In the genomic region with DNA sequence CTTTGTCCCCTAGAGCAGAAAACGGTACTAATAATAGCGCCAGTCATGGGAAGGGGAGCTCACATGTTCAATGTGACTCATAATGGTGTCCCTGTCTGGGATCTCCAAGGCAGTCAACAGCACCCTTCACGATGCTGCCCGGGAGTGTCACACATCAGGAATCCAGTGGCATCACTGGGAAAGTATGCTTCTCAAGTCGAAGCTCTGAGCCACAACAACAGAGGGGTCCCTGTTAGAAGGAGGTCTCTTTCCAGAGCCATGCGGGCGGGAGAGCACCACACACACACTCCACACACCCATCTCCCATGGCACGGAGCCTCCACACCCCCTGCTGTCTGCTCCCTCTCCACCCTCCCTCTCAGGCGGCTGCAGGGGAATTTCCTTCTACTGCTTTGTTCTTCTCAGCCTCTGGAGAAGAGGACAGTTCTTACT, we compare ENCODE assay signal across 8 cellular contexts.
A peak's percentile ranks its signal among the peaks of the same experiment; 100 is the strongest.
DNase-seq lines count a peak whose midpoint lies in the region; ATAC-seq and TF ChIP-seq lines count a peak whose summit lies in the region.

No MANE protein-coding gene starts in this region.

- no peak overlapping the region for H3K23ac ChIP-seq in mesendoderm (ENCODE audit: low read length)

- peaks cover 97% of the 10 kb centered on the region for H3K4me1 Mint-ChIP-seq in central memory CD8-positive, alpha-beta T cell

- H3K4me2 ChIP-seq in mesendoderm (ENCODE audit: low read length): no peak overlapping the region

- no peaks in the 10 kb centered on the region for H3K79me2 ChIP-seq in mesendoderm (ENCODE audit: control insufficient read depth, insufficient read depth, low read length)

- H3K9me3 Mint-ChIP-seq in central memory CD8-positive, alpha-beta T cell: no peaks in the 10 kb centered on the region

- no peaks in the 10 kb centered on the region for H3K27me3 ChIP-seq in BJ (ENCODE audit: control insufficient read depth, insufficient read depth, low read length)
- H3K27me3 ChIP-seq in mesendoderm (ENCODE audit: insufficient read depth, low read length, poor library complexity): no peaks in the 10 kb centered on the region
- no peaks in the 10 kb centered on the region for H3K27me3 ChIP-seq in prostate gland (replicated peaks; ENCODE audit: insufficient read depth)

- no peak overlapping the region for H3K9ac ChIP-seq in mesendoderm (ENCODE audit: low read length)

- no peaks in the 10 kb centered on the region for H3K9me3 ChIP-seq in prostate gland

- CTCF ChIA-PET in BJ (lab: Yijun Ruan, JAX): interaction anchor here (1.1 to 1.6 kb wide), 5 partner anchors 13 to 177 kb away, joined by 3 to 5 read pairs (median 4); no protein-coding TSS in a partner anchor

- H3K4me3 Mint-ChIP-seq in central memory CD8-positive, alpha-beta T cell: peak overlapping the region; percentile 79

- H3K4ac ChIP-seq in mesendoderm (ENCODE audit: low read depth, low read length): no peak overlapping the region

- no peak overlapping the region for H3K18ac ChIP-seq in mesendoderm (ENCODE audit: low read length)

- peaks cover 19% of the 10 kb centered on the region for H3K36me3 ChIP-seq in BJ (ENCODE audit: control insufficient read depth, insufficient read depth, low read length)
- no peaks in the 10 kb centered on the region for H3K36me3 ChIP-seq in mesendoderm (ENCODE audit: control insufficient read depth, insufficient read depth, low read length)
- H3K36me3 ChIP-seq in prostate gland: no peaks in the 10 kb centered on the region

- H3K79me1 ChIP-seq in mesendoderm (ENCODE audit: low read length): no peaks in the 10 kb centered on the region

- POLR2A ChIA-PET in BJ (lab: Charles Lee): interaction anchor here (0.5 to 1.4 kb wide), 2 partner anchors 9 to 68 kb away, joined by 3 to 4 read pairs; no protein-coding TSS in a partner anchor

- H2BK15ac ChIP-seq in mesendoderm (replicated peaks; ENCODE audit: low read depth): no peak overlapping the region

- H3K36me3 Mint-ChIP-seq in central memory CD8-positive, alpha-beta T cell (ENCODE audit: insufficient read depth): peaks cover 96% of the 10 kb centered on the region

- H3K4me3 ChIP-seq in BJ (ENCODE audit: low read depth, low read length) (no peak overlapping the region), mesendoderm (ENCODE audit: low read length) (no peak overlapping the region), prostate gland (no peak overlapping the region)

- H3K56ac ChIP-seq in mesendoderm (ENCODE audit: low read length): no peak overlapping the region

- no peak overlapping the region for H3K27ac ChIP-seq in mesendoderm (ENCODE audit: low read depth, low read length)
- no peak overlapping the region for H3K27ac ChIP-seq in prostate gland

- no peak overlapping the region for H4K5ac ChIP-seq in mesendoderm (ENCODE audit: low read length)

- no peak overlapping the region for H4K8ac ChIP-seq in mesendoderm (ENCODE audit: low read depth, low read length)

- H2BK120ac ChIP-seq in mesendoderm (ENCODE audit: low read depth, low read length): no peak overlapping the region

- peaks cover 6% of the 10 kb centered on the region for H3K4me1 ChIP-seq in mesendoderm (ENCODE audit: control insufficient read depth, low read depth, low read length)
- H3K4me1 ChIP-seq in prostate gland (replicated peaks): no peaks in the 10 kb centered on the region

- no peak overlapping the region for H2AK5ac ChIP-seq in mesendoderm (ENCODE audit: low read length)

- H3K27ac Mint-ChIP-seq in central memory CD8-positive, alpha-beta T cell (ENCODE audit: low read depth): peak overlapping the region; percentile 96

- no CpG with 5 or more reads among the region's 9 CpGs for WGBS in mesendoderm (ENCODE audit: extremely low coverage, insufficient coverage, low lambda C conversion rate)
- WGBS in prostate gland: 53% methylated on average over 9 of the region's 9 CpGs

- H2BK5ac ChIP-seq in mesendoderm (ENCODE audit: low read length): no peak overlapping the region

- TF ChIP-seq CTCF in BJ (IDR thresholded peaks at IDR 0.05; ENCODE audit: insufficient read depth, low read depth, low read length) (peak; percentile 28; the same call in 1 of the 2 replicates), prostate gland (IDR thresholded peaks at IDR 0.05) (no peak)

- no peak for TF ChIP-seq POLR2A in prostate gland (IDR thresholded peaks at IDR 0.05)

- ATAC-seq in central memory CD8-positive, alpha-beta T cell (replicated peaks; ENCODE audit: extremely low read depth, poor library complexity, severe bottlenecking): no peak
- no peak for ATAC-seq in HG03039 (IDR thresholded peaks at IDR 0.05; ENCODE audit: unreplicated experiment)
- ATAC-seq in HG03025 (IDR thresholded peaks at IDR 0.05; ENCODE audit: low FRiP score, unreplicated experiment): no peak

- peak; percentile 99 for DNase-seq in BJ (ENCODE audit: low read depth)
- DNase-seq in central memory CD8-positive, alpha-beta T cell (ENCODE audit: low spot score in 2 of 2): no peak
- DNase-seq in mesendoderm: peak; percentile 86
- no peak for DNase-seq in NCI-H345 (lab: John Stamatoyannopoulos, UW)
- no peak for DNase-seq in prostate gland (ENCODE audit: low spot score)

- intact Hi-C loops in prostate gland (cut with DNase I): loop anchor here (10.0 kb wide), 1 partner anchor 173 kb away; no protein-coding TSS in a partner anchor

- no peaks in the 10 kb centered on the region for H3K27me3 Mint-ChIP-seq in central memory CD8-positive, alpha-beta T cell

TF ChIP-seq in PFSK-1, 5 proteins besides CTCF, POLR2A, EP300 and RAD21:
- TF ChIP-seq POLR2AphosphoS5 (IDR thresholded peaks at IDR 0.05; ENCODE audit: low read depth, low read length) (peak; percentile 41; the same call in 1 of the 2 replicates), FOXP2 (optimal IDR thresholded peaks at IDR 0.05; ENCODE audit: borderline replicate concordance, extremely low read depth, extremely low read length, insufficient read depth) (no peak)

Comparison
In these comparisons a context has a peak if more than half of its experiments do, and no peak if none do; other contexts are left out.
1. DNase-seq: peak in BJ (single experiment) and mesendoderm (single experiment); none in central memory CD8-positive, alpha-beta T cell (0 of 2), NCI-H345 (single experiment) and prostate gland (single experiment).